12 cellular contexts compared by ENCODE assay signal in genomic region chr3:112302061-112302830, GRCh38. TPM values are rescaled to one million over a fixed set of nuclear protein-coding genes. Genes with fewer than 3 reads are reported as not detected.
DNase-seq lines count a peak whose midpoint lies in the region; ATAC-seq and TF ChIP-seq lines count a peak whose summit lies in the region.
"Had no signal": no experiment of that assay in that cellular context is flagged by ENCODE, and none has a peak within 500 bp of the region (broad histone marks: within the 10 kb centered on the region; RNA-seq: fewer than 3 reads in every experiment).

No MANE protein-coding gene starts in this region.

- H3K9me3 Mint-ChIP-seq in activated CD4-positive, alpha-beta T cell treated with anti-CD3 and anti-CD28 coated beads for 36 hours (ENCODE audit: low read depth), result no peaks in the 10 kb centered on the region
- H3K9me3 Mint-ChIP-seq in effector memory CD8-positive, alpha-beta T cell, result no peaks in the 10 kb centered on the region

- H3K36me3 Mint-ChIP-seq in activated CD4-positive, alpha-beta T cell treated with anti-CD3 and anti-CD28 coated beads for 36 hours (ENCODE audit: low read depth), result no peaks in the 10 kb centered on the region
- H3K36me3 Mint-ChIP-seq in effector memory CD8-positive, alpha-beta T cell (ENCODE audit: insufficient read depth), result peaks cover under 1% of the 10 kb centered on the region

- no TSS peak for BruUV-seq in IMR-90 (replicated peaks; lab: Mats Ljungman, UMichigan)

- CTCF ChIA-PET in IMR-90 (lab: Yijun Ruan, JAX), result no interaction called here
- CTCF ChIA-PET in activated CD4-positive, alpha-beta T cell treated with anti-CD3 and anti-CD28 coated beads for 36 hours (lab: Charles Lee), result interaction anchor here (1.0 kb wide), 1 partner anchor 10 kb away, joined by 3 read pairs; no protein-coding TSS in a partner anchor

- H3K36me3 ChIP-seq in BE2C, result no peaks in the 10 kb centered on the region
- H3K36me3 ChIP-seq in IMR-90 (ENCODE audit: control insufficient read depth, insufficient read depth, low read length), result no peaks in the 10 kb centered on the region
- H3K36me3 ChIP-seq: lower lobe of right lung had no signal

- no peak overlapping the region for H2BK5ac ChIP-seq in IMR-90 (ENCODE audit: low read depth, low read length, poor library complexity, severe bottlenecking)

- no peak overlapping the region; the same call in 1 of the 2 replicates for H3K23ac ChIP-seq in IMR-90 (ENCODE audit: low read depth, low read length)

- H4K20me1 ChIP-seq in IMR-90 (ENCODE audit: insufficient read depth, low read length), result no peaks in the 10 kb centered on the region

- H3K4me1 Mint-ChIP-seq in activated CD4-positive, alpha-beta T cell treated with anti-CD3 and anti-CD28 coated beads for 36 hours, result peaks cover 14% of the 10 kb centered on the region
- H3K4me1 Mint-ChIP-seq in effector memory CD8-positive, alpha-beta T cell (ENCODE audit: low read depth in 2 of 2), result peaks cover 5 to 15% of the 10 kb centered on the region in 2 donors

- no peak overlapping the region for H2AK5ac ChIP-seq in IMR-90 (ENCODE audit: low read depth, low read length)

- no peak overlapping the region for H3K4me3 Mint-ChIP-seq in activated CD4-positive, alpha-beta T cell treated with anti-CD3 and anti-CD28 coated beads for 36 hours
- no peak overlapping the region for H3K4me3 Mint-ChIP-seq in effector memory CD8-positive, alpha-beta T cell

- DNase-seq in BE2C (peak; percentile 70), IMR-90 (peak; percentile 47), DMS153 treated with DMSO at 0.1 percent for 48 hours (lab: John Stamatoyannopoulos, UW; ENCODE audit: unreplicated experiment) (no peak)
- DNase-seq in activated CD4-positive, alpha-beta T cell treated with anti-CD3 and anti-CD28 coated beads for 36 hours, result no peak
- DNase-seq in effector memory CD8-positive, alpha-beta T cell, result no peak
- DNase-seq: activated CD8-positive, alpha-beta memory T cell treated with anti-CD3 and anti-CD28 coated beads, Interleukin-2, amount 50 U/mL, for 4 hours; lower lobe of right lung; SW 1271 had no signal

- no peaks in the 10 kb centered on the region for H3K79me1 ChIP-seq in IMR-90 (ENCODE audit: low read depth in 1 of 2, low read length in 2 of 2)

- H3K18ac ChIP-seq in IMR-90 (ENCODE audit: low read depth, low read length), result no peak overlapping the region

- no peak for ATAC-seq in IMR-90 (ENCODE audit: low read depth)
- no peak for ATAC-seq in GM21447 (IDR thresholded peaks at IDR 0.05; ENCODE audit: unreplicated experiment)
- ATAC-seq in activated CD4-positive, alpha-beta T cell treated with anti-CD3 and anti-CD28 coated beads for 36 hours, result no peak
- ATAC-seq in effector memory CD8-positive, alpha-beta T cell (replicated peaks), result no peak
- ATAC-seq: lower lobe of right lung had no signal

- H3K9me3 ChIP-seq in BE2C (no peaks in the 10 kb centered on the region), IMR-90 (ENCODE audit: control insufficient read depth, insufficient read depth, low read length) (no peaks in the 10 kb centered on the region), iPS-18c (ENCODE audit: control insufficient read depth, insufficient read depth, low read length) (no peaks in the 10 kb centered on the region)
- H3K9me3 ChIP-seq: lower lobe of right lung had no signal

- H3K9me1 ChIP-seq in IMR-90 (ENCODE audit: insufficient read depth, low read length), result no peaks in the 10 kb centered on the region

- H2BK20ac ChIP-seq in IMR-90 (ENCODE audit: low read depth, low read length), result no peak overlapping the region

- in situ Hi-C loops in IMR-90 (cut with MboI; ENCODE audit: low sequenced_read_pairs), result loop anchor here (25.0 kb wide), 1 partner anchor 685 kb away; the partner anchor contains the start of genes CD200R1 and GTPBP8

- no peak overlapping the region for H3K4ac ChIP-seq in IMR-90 (ENCODE audit: low read depth, low read length)

- no peak overlapping the region for H3K56ac ChIP-seq in IMR-90 (ENCODE audit: extremely low read depth, insufficient read depth, low read length)

- H3K4me1 ChIP-seq in BE2C (peaks cover 15% of the 10 kb centered on the region), IMR-90 (ENCODE audit: control insufficient read depth, insufficient read depth, low read length) (peaks cover 9% of the 10 kb centered on the region)

- no peak overlapping the region for H3K9ac ChIP-seq in IMR-90 (ENCODE audit: low read depth, low read length)

- H3K27me3 ChIP-seq in BE2C (no peaks in the 10 kb centered on the region), IMR-90 (ENCODE audit: control insufficient read depth, insufficient read depth, low read length) (no peaks in the 10 kb centered on the region)

- peak overlapping the region; percentile 78 for H3K4me2 ChIP-seq in IMR-90 (ENCODE audit: low read depth, low read length)

- no peak overlapping the region for H3K27ac Mint-ChIP-seq in activated CD4-positive, alpha-beta T cell treated with anti-CD3 and anti-CD28 coated beads for 36 hours
- no peak overlapping the region for H3K27ac Mint-ChIP-seq in effector memory CD8-positive, alpha-beta T cell

- H3K4me3 ChIP-seq in BE2C (ENCODE audit: low read depth, low read length) (no peak overlapping the region), IMR-90 (ENCODE audit: insufficient read depth, low read depth, low read length) (no peak overlapping the region), WI38 (ENCODE audit: low read depth, low read length) (peak overlapping the region; percentile 55), iPS-18c (ENCODE audit: insufficient read depth, low read depth, low read length) (peak overlapping the region; percentile 28; the same call in 1 of the 2 replicates)

- no peak for TF ChIP-seq POLR2A in IMR-90 (IDR thresholded peaks at IDR 0.05; ENCODE audit: low read depth, low read length)

- no peak for TF ChIP-seq CTCF in BE2C (IDR thresholded peaks at IDR 0.05; ENCODE audit: low read depth, low read length)
- no peak for TF ChIP-seq CTCF in IMR-90 (conservative IDR thresholded peaks at IDR 0.05; ENCODE audit: low read depth, low read length)
- TF ChIP-seq CTCF in WI38 (IDR thresholded peaks at IDR 0.05; ENCODE audit: low read depth, low read length), result no peak

- POLR2A ChIA-PET in IMR-90 (lab: Charles Lee; ENCODE audit: unreplicated experiment), result no interaction called here
- POLR2A ChIA-PET in activated CD4-positive, alpha-beta T cell treated with anti-CD3 and anti-CD28 coated beads for 36 hours (lab: Charles Lee), result no interaction called here

- H3K27ac ChIP-seq in IMR-90 (ENCODE audit: insufficient read depth, low read length), result no peak overlapping the region
- H3K27ac ChIP-seq: lower lobe of right lung had no signal

- H4K91ac ChIP-seq in IMR-90 (ENCODE audit: insufficient read depth, low read depth, low read length), result no peak overlapping the region

- H4K8ac ChIP-seq in IMR-90 (ENCODE audit: low read depth in 2 of 2, low read length in 2 of 2), result peak overlapping the region; percentile 32 to 46; a peak in 2 of 4 replicates

- no peak overlapping the region; the same call in 1 of the 2 replicates for H2BK120ac ChIP-seq in IMR-90 (ENCODE audit: low read depth, low read length)

- H2AFZ ChIP-seq in IMR-90 (replicated peaks; ENCODE audit: low read length, poor library complexity), result peak overlapping the region; percentile 92

- no peak for TF ChIP-seq RAD21 in IMR-90 (IDR thresholded peaks at IDR 0.05; ENCODE audit: low read length)

- peak overlapping the region; percentile 71; the same call in 2 of the 3 replicates for H2BK15ac ChIP-seq in IMR-90 (ENCODE audit: low read depth, low read length)

- no peak overlapping the region; the same call in 1 of the 2 replicates for H4K5ac ChIP-seq in IMR-90 (ENCODE audit: low read depth, low read length)

- H2AK9ac ChIP-seq in IMR-90 (replicated peaks; ENCODE audit: low read depth, low read length, poor library complexity), result no peak overlapping the region

- no peaks in the 10 kb centered on the region for H3K27me3 Mint-ChIP-seq in activated CD4-positive, alpha-beta T cell treated with anti-CD3 and anti-CD28 coated beads for 36 hours
- H3K27me3 Mint-ChIP-seq in effector memory CD8-positive, alpha-beta T cell, result no peaks in the 10 kb centered on the region

- peak overlapping the region; percentile 70; the same call in 1 of the 2 replicates for H3K14ac ChIP-seq in IMR-90 (replicated peaks; ENCODE audit: low read depth, low read length)

- dilution Hi-C loops in IMR-90 (cut with HindIII; ENCODE audit: low sequenced_read_pairs, unreplicated experiment), result loop anchor here (25.0 kb wide), 1 partner anchor 210 kb away; no protein-coding TSS in a partner anchor

- intact Hi-C loops in IMR-90 (cut with micrococcal nuclease), result no loop called here
- intact Hi-C loops in activated CD4-positive, alpha-beta T cell treated with anti-CD3 and anti-CD28 coated beads for 36 hours (cut with DNase I, micrococcal nuclease), result no loop called here

- WGBS in IMR-90 (ENCODE audit: extremely low coverage in 2 of 2, insufficient read length in 1 of 2), 2 experiments, result no CpG with 5 or more reads among the region's 11 CpGs

TF ChIP-seq in IMR-90, 13 proteins besides CTCF, POLR2A, EP300 and RAD21 (continues in another document):
- TF ChIP-seq RCOR1 (IDR thresholded peaks at IDR 0.05; ENCODE audit: insufficient replicate concordance, low read length) (no peak), MXI1 (IDR thresholded peaks at IDR 0.05; ENCODE audit: borderline replicate concordance, low read depth, low read length) (no peak), USF2 (IDR thresholded peaks at IDR 0.05; ENCODE audit: low read depth, low read length) (no peak)

RNA-seq across cellular contexts. Expression of gene SLC9C1, which starts 8.2 kb away (rescaled TPM):
- not detected for polyA plus RNA-seq in BE2C (2012; ENCODE audit: insufficient read depth, insufficient read length, low read depth)
- total RNA-seq in IMR-90 (2012; rRNA removed), result not detected in 2 replicates
- polyA plus RNA-seq in IMR-90 (2012; rRNA removed), result not detected in 2 replicates
- not detected in 2 replicates for polyA plus RNA-seq in IMR-90 (2012; cell fraction: cytosol; rRNA removed)
- polyA plus RNA-seq in IMR-90 (2012; cell fraction: nucleus; rRNA removed; ENCODE audit: low replicate concordance), result not detected in 2 replicates
- not detected for total RNA-seq in activated CD4-positive, alpha-beta T cell treated with anti-CD3 and anti-CD28 coated beads for 36 hours
- total RNA-seq: lower lobe of right lung had no signal
- polyA plus RNA-seq: aorta had no signal

RNA-seq across cellular contexts. Expression of gene CD200, which starts 30.7 kb away (rescaled TPM):
- 18.2 TPM for polyA plus RNA-seq in BE2C (2012; ENCODE audit: insufficient read depth, insufficient read length, low read depth)
- total RNA-seq in IMR-90 (2012; rRNA removed), result 0.83 and 1.1 TPM in 2 replicates
- 1.6 and 1.7 TPM in 2 replicates for polyA plus RNA-seq in IMR-90 (2012; rRNA removed)
- 0.57 and 0.62 TPM in 2 replicates for polyA plus RNA-seq in IMR-90 (2012; cell fraction: cytosol; rRNA removed)
- polyA plus RNA-seq in IMR-90 (2012; cell fraction: nucleus; rRNA removed; ENCODE audit: low replicate concordance), result 0.34 and 3.0 TPM in 2 replicates
- total RNA-seq in activated CD4-positive, alpha-beta T cell treated with anti-CD3 and anti-CD28 coated beads for 36 hours, result 10 to 100 TPM; 30.2 to 42.3 TPM

Comparison
In these comparisons a context has a peak if more than half of its experiments do, and no peak if none do; other contexts are left out.
1. DNase-seq: peak in BE2C (single experiment) and IMR-90 (single experiment); none in DMS153 treated with DMSO at 0.1 percent for 48 hours (single experiment), activated CD4-positive, alpha-beta T cell treated with anti-CD3 and anti-CD28 coated beads for 36 hours (single experiment) and effector memory CD8-positive, alpha-beta T cell (0 of 3).
2. H3K4me3 ChIP-seq: peak in WI38 (single experiment) and iPS-18c (single experiment); none in BE2C (single experiment) and IMR-90 (single experiment).
3. RNA of gene CD200, which starts 30.7 kb away (total RNA-seq): 30.2 to 42.3 TPM in activated CD4-positive, alpha-beta T cell treated with anti-CD3 and anti-CD28 coated beads for 36 hours; 0.83 to 1.1 TPM in IMR-90; every median in the first group is over 10 times any median in the second.